10 cellular contexts compared by ENCODE assay signal in the genomic region with DNA sequence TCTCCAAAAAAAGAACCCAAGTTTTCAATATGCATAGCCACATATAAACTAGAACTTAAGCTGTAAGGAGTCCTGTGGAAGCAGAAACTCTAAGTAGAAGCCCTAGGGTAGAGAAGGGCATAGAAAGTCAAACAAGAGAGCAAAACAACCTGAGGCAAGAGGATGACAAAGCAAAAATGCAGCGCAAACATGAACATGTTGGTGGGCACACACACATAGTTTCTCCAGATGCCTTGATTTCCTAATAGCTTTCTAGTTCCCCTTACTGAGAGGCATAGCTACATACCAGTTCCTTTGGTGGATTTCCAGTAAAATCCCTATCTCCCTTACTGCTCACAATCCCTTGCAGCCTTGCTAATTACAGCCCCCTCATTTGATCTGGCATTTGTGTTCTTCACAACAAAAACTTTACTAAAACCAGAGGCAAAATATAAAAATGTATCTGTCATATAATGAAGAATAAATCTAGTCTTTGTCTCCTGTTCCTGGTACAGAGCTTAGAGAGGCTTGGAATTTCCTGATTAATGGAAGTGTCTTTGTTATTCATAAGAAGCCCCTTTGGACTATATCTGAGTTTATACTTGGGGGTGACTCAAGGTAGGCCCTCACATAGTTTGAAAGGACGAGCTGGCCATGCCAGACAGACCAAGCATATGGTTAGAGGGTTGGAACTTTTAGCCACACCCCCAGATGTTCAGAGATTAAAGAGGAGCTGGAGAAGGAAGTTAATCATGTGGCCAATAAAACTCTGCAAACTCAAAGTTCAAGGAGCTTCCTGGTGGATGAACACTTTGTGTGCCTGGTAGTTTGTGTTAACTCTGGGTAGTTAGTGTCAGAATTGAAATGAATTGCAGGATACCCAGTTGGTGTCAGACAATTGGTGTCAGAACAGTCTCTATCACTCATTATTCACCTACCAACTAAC. TPM values are rescaled to one million over a fixed set of nuclear protein-coding genes. Genes with fewer than 3 reads are reported as not detected.
DNase-seq lines count a peak whose midpoint lies in the region; ATAC-seq and TF ChIP-seq lines count a peak whose summit lies in the region.
"Had no signal": no experiment of that assay in that cellular context is flagged by ENCODE, and none has a peak within 500 bp of the region (broad histone marks: within the 10 kb centered on the region; RNA-seq: fewer than 3 reads in every experiment).

No MANE protein-coding gene starts in this region.

- no peak overlapping the region for H3K4ac ChIP-seq in H9 (ENCODE audit: low read depth, low read length)

- no peak for TF ChIP-seq CTCF in H9 (conservative IDR thresholded peaks at IDR 0.05)
- no peak for TF ChIP-seq CTCF in gastrocnemius medialis (IDR thresholded peaks at IDR 0.05 in 4 of 5, conservative IDR thresholded peaks at IDR 0.05 in 1 of 5)

- no peak overlapping the region for H2BK15ac ChIP-seq in H9 (ENCODE audit: low read depth, low read length)

- H3K4me3 Mint-ChIP-seq in H9: peak overlapping the region in 1 of 2 experiments; percentile 55; a peak in 1 of 5 replicates

- H3K36me3 ChIP-seq in gastrocnemius medialis: no peaks in the 10 kb centered on the region

- H2BK5ac ChIP-seq in H9 (ENCODE audit: insufficient read length, low read length): no peak overlapping the region

- H4K8ac ChIP-seq in H9 (replicated peaks; ENCODE audit: insufficient read length, low read depth, low read length): no peak overlapping the region

- DNase-seq in H9 (no peak), SKM-1 (lab: John Stamatoyannopoulos, UW; ENCODE audit: unreplicated experiment) (peak; percentile 67), foreskin melanocyte (peak; percentile 50), gastrocnemius medialis (no peak), NAMALWA (ENCODE audit: low spot score) (no peak), GM19238 (ENCODE audit: insufficient read length, low spot score) (no peak), COLO829 (ENCODE audit: low spot score) (no peak), NCI-H1417 (lab: John Stamatoyannopoulos, UW) (no peak)
- DNase-seq: kidney, NCI-H187 had no signal

- H3K56ac ChIP-seq in H9 (ENCODE audit: insufficient read length, low read depth, low read length): no peak overlapping the region

- no peak overlapping the region for H3K4me2 ChIP-seq in H9 (ENCODE audit: insufficient read depth, insufficient read length, low read length)

- H3K9me3 ChIP-seq in H9 (ENCODE audit: control insufficient read depth, low read depth, low read length): no peaks in the 10 kb centered on the region
- no peaks in the 10 kb centered on the region for H3K9me3 ChIP-seq in gastrocnemius medialis

- H4K5ac ChIP-seq in H9 (ENCODE audit: insufficient read length, low read depth, low read length): peak overlapping the region; percentile 72

- peak overlapping the region; percentile 3 for H3K9ac ChIP-seq in H9 (ENCODE audit: extremely low read depth, insufficient read length, low read length)

- intact Hi-C loops in gastrocnemius medialis (cut with DNase I; ENCODE audit: low total_unique reads): no loop called here

- no peaks in the 10 kb centered on the region for H3K79me2 ChIP-seq in H9 (ENCODE audit: insufficient read depth, low read length)

- H3K23ac ChIP-seq in H9 (ENCODE audit: insufficient read length, low read depth, low read length): no peak overlapping the region

- H3K79me1 ChIP-seq in H9 (ENCODE audit: insufficient read depth, low read depth, low read length, poor library complexity, severe bottlenecking): no peaks in the 10 kb centered on the region

- H3K27ac ChIP-seq in H9 (ENCODE audit: insufficient read length, low read depth, low read length) (peak overlapping the region; percentile 70), gastrocnemius medialis (peak overlapping the region; percentile 48 to 75 (median 65))

- H2BK120ac ChIP-seq in H9 (ENCODE audit: low read depth, low read length, poor library complexity, severe bottlenecking): no peak overlapping the region

- peak overlapping the region; percentile 68 for H2AK5ac ChIP-seq in H9 (ENCODE audit: insufficient read length, low read length)

- H2BK12ac ChIP-seq in H9 (ENCODE audit: insufficient read length, low read depth, low read length): no peak overlapping the region

- no peak overlapping the region for H3K18ac ChIP-seq in H9 (ENCODE audit: insufficient read length, low read depth, low read length)

- H2AFZ ChIP-seq in H9 (ENCODE audit: low read length): no peak overlapping the region

- peak overlapping the region; percentile 76 to 98 (median 96); a peak in 6 of 7 replicates for H3K27ac Mint-ChIP-seq in H9

- H3K36me3 Mint-ChIP-seq in H9 (ENCODE audit: insufficient read depth in 1 of 3, low read depth in 3 of 3): peaks cover 22 to 37% (median 33%) of the 10 kb centered on the region in 3 experiments

- H3K4me1 ChIP-seq in H9 (ENCODE audit: insufficient read depth, low read length) (peaks cover 6% of the 10 kb centered on the region; the same call in 1 of the 2 replicates), gastrocnemius medialis (peaks cover 7 to 9% of the 10 kb centered on the region in 2 donors)

- no peak overlapping the region for H2BK20ac ChIP-seq in H9 (ENCODE audit: low read depth, low read length, poor library complexity, severe bottlenecking)

- no peaks in the 10 kb centered on the region; a peak in 1 of 5 replicates for H3K9me3 Mint-ChIP-seq in H9

- H3K4me3 ChIP-seq in gastrocnemius medialis: no peak overlapping the region

- peak; percentile 39 to 79 for ATAC-seq in gastrocnemius medialis

- TF ChIP-seq POLR2A in gastrocnemius medialis (IDR thresholded peaks at IDR 0.05): no peak

- H3K27me3 ChIP-seq in H9 (ENCODE audit: insufficient read depth, low read length) (no peaks in the 10 kb centered on the region), gastrocnemius medialis (no peaks in the 10 kb centered on the region)

- no peak overlapping the region for H4K91ac ChIP-seq in H9 (ENCODE audit: insufficient read length, low read depth, low read length)

- H3T11ph ChIP-seq in H9 (ENCODE audit: low read length): no peak overlapping the region

- no CpG with 5 or more reads among the region's 2 CpGs for WGBS in H9 (ENCODE audit: extremely low coverage, insufficient read length, low lambda C conversion rate)

- no peak overlapping the region for H3K14ac ChIP-seq in H9 (ENCODE audit: insufficient read depth, low read length)

- H3K23me2 ChIP-seq in H9 (ENCODE audit: insufficient read length, low read depth, low read length, poor library complexity, severe bottlenecking): no peaks in the 10 kb centered on the region

- no peaks in the 10 kb centered on the region; the same call in 1 of the 2 replicates for H3K27me3 Mint-ChIP-seq in H9 (ENCODE audit: low read depth)

- peaks cover 65 to 72% of the 10 kb centered on the region in 2 experiments for H3K4me1 Mint-ChIP-seq in H9

- no peaks in the 10 kb centered on the region for H4K20me1 ChIP-seq in H9 (ENCODE audit: control insufficient read depth, insufficient read depth, insufficient read length)

- in situ Hi-C loops in gastrocnemius medialis (cut with MboI; ENCODE audit: low sequenced_read_pairs in 4 of 4): no loop called here

RNA-seq across cellular contexts. Expression of gene ZCCHC13, which starts 52.7 kb away (rescaled TPM):
- total RNA-seq in H9 (2021) (not detected in 2 replicates), gastrocnemius medialis (not detected)
- total RNA-seq: kidney had no signal

Comparison
In these comparisons a context has a peak if more than half of its experiments do, and no peak if none do; other contexts are left out.
1. DNase-seq: peak in SKM-1 (single experiment) and foreskin melanocyte (single experiment); none in H9 (single experiment), gastrocnemius medialis (0 of 2), NAMALWA (single experiment), GM19238 (single experiment), COLO829 (single experiment) and NCI-H1417 (0 of 3).